In the genomic region with DNA sequence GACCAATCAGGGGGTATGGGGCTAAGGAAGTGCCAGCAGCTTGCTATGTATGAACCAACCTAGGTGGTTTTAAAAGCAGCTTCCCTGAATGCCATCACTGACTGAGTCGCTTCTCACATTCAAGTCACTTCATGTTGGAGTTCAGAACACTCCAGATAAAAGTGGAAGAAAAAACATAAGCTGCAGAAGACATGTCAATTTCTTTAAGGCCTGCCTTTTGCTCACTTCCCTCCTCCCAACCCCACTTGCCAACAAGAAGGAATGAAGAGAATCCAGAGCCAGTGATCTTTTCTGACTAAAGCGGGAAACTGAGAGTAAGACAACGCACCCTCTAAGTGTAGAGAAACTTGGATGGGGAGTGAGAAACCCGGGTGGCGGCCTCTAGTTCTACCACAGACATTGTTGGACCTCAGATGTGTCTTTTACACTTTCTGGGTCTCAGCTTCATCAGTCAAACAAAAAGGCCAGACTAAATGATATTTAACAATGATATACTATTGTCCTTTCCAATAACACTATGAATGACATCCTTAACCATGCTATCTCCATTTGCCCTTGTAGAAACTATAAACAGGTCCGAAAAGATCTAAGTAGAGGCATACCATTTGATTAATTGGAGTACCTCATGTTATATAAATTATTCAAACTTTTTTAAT, we compare ENCODE assay signal across 11 cellular contexts. TPM values are rescaled to one million over a fixed set of nuclear protein-coding genes. Genes with fewer than 3 reads are reported as not detected.
A peak's percentile ranks its signal among the peaks of the same experiment; 100 is the strongest.
DNase-seq lines count a peak whose midpoint lies in the region; ATAC-seq, FAIRE-seq and TF ChIP-seq lines count a peak whose summit lies in the region.
"Had no signal": no experiment of that assay in that cellular context is flagged by ENCODE, and none has a peak within 500 bp of the region (broad histone marks: within the 10 kb centered on the region; RNA-seq: fewer than 3 reads in every experiment).

No MANE protein-coding gene starts in this region.

- H2BK120ac ChIP-seq in mesenchymal stem cell (ENCODE audit: low read depth, low read length) = no peak overlapping the region

- no peaks in the 10 kb centered on the region for H3K27me3 Mint-ChIP-seq in stimulated activated naive CD8-positive, alpha-beta T cell treated with anti-CD3 and anti-CD28 coated beads, Interleukin-15, amount 100 ng/mL, for 72 hours
- H3K27me3 Mint-ChIP-seq in activated T-helper 2 cell treated with anti-CD3 and anti-CD28 coated beads, Interferon-gamma antibody, Interleukin-2, Interleukin-4, amounts not matched to agents 10 μg/mL and 5 μg/mL and 100 μg/mL, durations not matched to agents 14 hours and 24 hours and 36 hours (ENCODE audit: low read depth) = no peaks in the 10 kb centered on the region

- H3K36me3 ChIP-seq in mesenchymal stem cell (ENCODE audit: control insufficient read depth in 1 of 2, insufficient read depth in 2 of 2, low read depth in 1 of 2, low read length in 2 of 2) (peaks cover 0 to 3% of the 10 kb centered on the region in 2 experiments), WERI-Rb-1 (no peaks in the 10 kb centered on the region)

- ATAC-seq in stimulated activated naive CD8-positive, alpha-beta T cell treated with anti-CD3 and anti-CD28 coated beads, Interleukin-15, amount 100 ng/mL, for 72 hours = peak; percentile 45
- no peak for ATAC-seq in stimulated activated naive CD8-positive, alpha-beta T cell treated with anti-CD3 and anti-CD28 coated beads, Interleukin-15, Interleukin-2, amounts not matched to agents 100 U/mL and 50 U/mL, for 24 hours

- H3K9ac ChIP-seq in mesenchymal stem cell (ENCODE audit: low read length) = peak overlapping the region; percentile 56
- H3K9ac ChIP-seq: parathyroid adenoma had no signal

- no peak overlapping the region for H2BK15ac ChIP-seq in mesenchymal stem cell (ENCODE audit: low read depth, poor library complexity, severe bottlenecking)

- no peak for TF ChIP-seq POLR2A in GM12892 (IDR thresholded peaks at IDR 0.05; ENCODE audit: low read depth, low read length)

- TF ChIP-seq CTCF in WERI-Rb-1 (IDR thresholded peaks at IDR 0.05; ENCODE audit: low read depth, low read length) = no peak

- H2BK12ac ChIP-seq in mesenchymal stem cell (ENCODE audit: low read length in 2 of 2) = no peak overlapping the region

- H3K18ac ChIP-seq in mesenchymal stem cell (ENCODE audit: low read depth in 1 of 2, low read length in 2 of 2) = no peak overlapping the region

- no peak overlapping the region for H2AFZ ChIP-seq in mesenchymal stem cell (ENCODE audit: low read depth, low read length)
- H2AFZ ChIP-seq: parathyroid adenoma had no signal

- no peaks in the 10 kb centered on the region for H3K9me3 ChIP-seq in mesenchymal stem cell (ENCODE audit: control insufficient read depth, low read length)
- H3K9me3 ChIP-seq in WERI-Rb-1 (ENCODE audit: severe bottlenecking) = no peaks in the 10 kb centered on the region

- no peak for FAIRE-seq in GM12892 (lab: Jason Lieb, UNC)
- FAIRE-seq: urothelium cell line had no signal

- no peak overlapping the region for H2AK5ac ChIP-seq in mesenchymal stem cell (ENCODE audit: low read length, severe bottlenecking)

- no peak overlapping the region for H4K8ac ChIP-seq in mesenchymal stem cell (ENCODE audit: low read length)

- H3K14ac ChIP-seq in mesenchymal stem cell (ENCODE audit: low read length in 2 of 2) = no peak overlapping the region

- peak overlapping the region in 1 of 2 donors; percentile 56 for H3K4me3 Mint-ChIP-seq in stimulated activated naive CD8-positive, alpha-beta T cell treated with anti-CD3 and anti-CD28 coated beads, Interleukin-15, amount 100 ng/mL, for 72 hours
- no peak overlapping the region for H3K4me3 Mint-ChIP-seq in activated T-helper 2 cell treated with anti-CD3 and anti-CD28 coated beads, Interferon-gamma antibody, Interleukin-2, Interleukin-4, amounts not matched to agents 10 μg/mL and 5 μg/mL and 100 μg/mL, durations not matched to agents 14 hours and 24 hours and 36 hours (ENCODE audit: low read depth)

- H3K9me3 Mint-ChIP-seq in stimulated activated naive CD8-positive, alpha-beta T cell treated with anti-CD3 and anti-CD28 coated beads, Interleukin-15, amount 100 ng/mL, for 72 hours = no peaks in the 10 kb centered on the region
- H3K9me3 Mint-ChIP-seq in activated T-helper 2 cell treated with anti-CD3 and anti-CD28 coated beads, Interferon-gamma antibody, Interleukin-2, Interleukin-4, amounts not matched to agents 10 μg/mL and 5 μg/mL and 100 μg/mL, durations not matched to agents 14 hours and 24 hours and 36 hours = no peaks in the 10 kb centered on the region

- H3K27ac Mint-ChIP-seq in stimulated activated naive CD8-positive, alpha-beta T cell treated with anti-CD3 and anti-CD28 coated beads, Interleukin-15, amount 100 ng/mL, for 72 hours = peak overlapping the region in 1 of 2 donors; percentile 5
- peak overlapping the region; percentile 26 for H3K27ac Mint-ChIP-seq in activated T-helper 2 cell treated with anti-CD3 and anti-CD28 coated beads, Interferon-gamma antibody, Interleukin-2, Interleukin-4, amounts not matched to agents 10 μg/mL and 5 μg/mL and 100 μg/mL, durations not matched to agents 14 hours and 24 hours and 36 hours

- peaks cover 7% of the 10 kb centered on the region for H3K36me3 Mint-ChIP-seq in activated T-helper 2 cell treated with anti-CD3 and anti-CD28 coated beads, Interferon-gamma antibody, Interleukin-2, Interleukin-4, amounts not matched to agents 10 μg/mL and 5 μg/mL and 100 μg/mL, durations not matched to agents 14 hours and 24 hours and 36 hours (ENCODE audit: low read depth)

- 100% methylated on average over 5 of the region's 6 CpGs for WGBS in mesenchymal stem cell

- H3K4me1 Mint-ChIP-seq in stimulated activated naive CD8-positive, alpha-beta T cell treated with anti-CD3 and anti-CD28 coated beads, Interleukin-15, amount 100 ng/mL, for 72 hours = peaks cover 85% of the 10 kb centered on the region
- H3K4me1 Mint-ChIP-seq in activated T-helper 2 cell treated with anti-CD3 and anti-CD28 coated beads, Interferon-gamma antibody, Interleukin-2, Interleukin-4, amounts not matched to agents 10 μg/mL and 5 μg/mL and 100 μg/mL, durations not matched to agents 14 hours and 24 hours and 36 hours (ENCODE audit: low read depth) = peaks cover 73% of the 10 kb centered on the region

- intact Hi-C loops in activated T-helper 2 cell treated with anti-CD3 and anti-CD28 coated beads, Interferon-gamma antibody, Interleukin-2, Interleukin-4, amounts not matched to agents 10 μg/mL and 5 μg/mL and 100 μg/mL, durations not matched to agents 14 hours and 24 hours and 36 hours (cut with micrococcal nuclease) = no loop called here

- peak overlapping the region in 1 of 2 experiments; percentile 9 for H3K4me3 ChIP-seq in mesenchymal stem cell (ENCODE audit: insufficient read depth in 1 of 2, low read depth in 1 of 2, low read length in 2 of 2)
- no peak overlapping the region for H3K4me3 ChIP-seq in WERI-Rb-1 (ENCODE audit: low read depth, low read length)

- DNase-seq in stimulated activated naive CD8-positive, alpha-beta T cell treated with anti-CD3 and anti-CD28 coated beads, Interleukin-15, amount 100 ng/mL, for 72 hours = no peak
- DNase-seq in stimulated activated naive CD8-positive, alpha-beta T cell treated with anti-CD3 and anti-CD28 coated beads, Interleukin-15, Interleukin-2, amounts not matched to agents 100 U/mL and 50 U/mL, for 24 hours = no peak
- no peak for DNase-seq in activated T-helper 2 cell treated with anti-CD3 and anti-CD28 coated beads, Interferon-gamma antibody, Interleukin-2, Interleukin-4, amounts not matched to agents 10 μg/mL and 5 μg/mL and 100 μg/mL, durations not matched to agents 14 hours and 24 hours and 36 hours (ENCODE audit: low spot score)
- DNase-seq in mesenchymal stem cell (no peak), GM12892 (ENCODE audit: insufficient read length) (no peak), WERI-Rb-1 (no peak), kidney glomerular epithelial cell (lab: John Stamatoyannopoulos, UW) (no peak), SW 1271 (lab: John Stamatoyannopoulos, UW) (no peak)
- DNase-seq: NCI-H1930 had no signal

- no peaks in the 10 kb centered on the region for H3K27me3 ChIP-seq in mesenchymal stem cell (ENCODE audit: control insufficient read depth in 1 of 2, insufficient read depth in 1 of 2, low read length in 2 of 2)
- H3K27me3 ChIP-seq in WERI-Rb-1 (ENCODE audit: insufficient read depth, low read depth, severe bottlenecking) = no peaks in the 10 kb centered on the region

- peaks cover 5% of the 10 kb centered on the region for H3K79me1 ChIP-seq in mesenchymal stem cell (replicated peaks; ENCODE audit: low read length, poor library complexity, severe bottlenecking)

- H3K23ac ChIP-seq in mesenchymal stem cell (ENCODE audit: low read length in 2 of 2) = no peak overlapping the region

- H2BK5ac ChIP-seq in mesenchymal stem cell (ENCODE audit: low read depth, low read length, poor library complexity, severe bottlenecking) = no peak overlapping the region

- no peak overlapping the region for H3K4me2 ChIP-seq in mesenchymal stem cell (ENCODE audit: low read length, poor library complexity, severe bottlenecking)

- H3K4ac ChIP-seq in mesenchymal stem cell (ENCODE audit: low read depth in 1 of 2, low read length in 2 of 2) = no peak overlapping the region

- H3K27ac ChIP-seq in mesenchymal stem cell (ENCODE audit: low read length, poor library complexity, severe bottlenecking) (no peak overlapping the region), WERI-Rb-1 (no peak overlapping the region)
- H3K27ac ChIP-seq: parathyroid adenoma had no signal

- no peak overlapping the region for H4K91ac ChIP-seq in mesenchymal stem cell (ENCODE audit: low read length)

- H3K4me1 ChIP-seq in mesenchymal stem cell (ENCODE audit: control insufficient read depth, insufficient read depth, low read depth, low read length) = peaks cover 6% of the 10 kb centered on the region
- H3K4me1 ChIP-seq: parathyroid adenoma had no signal

RNA-seq across cellular contexts. Expression of a gene that starts 54.1 kb away (rescaled TPM):
- 19.7 and 21.6 TPM in 2 replicates for total RNA-seq in activated T-helper 2 cell treated with anti-CD3 and anti-CD28 coated beads, Interferon-gamma antibody, Interleukin-2, Interleukin-4, amounts not matched to agents 10 μg/mL and 5 μg/mL and 100 μg/mL, durations not matched to agents 14 hours and 24 hours and 36 hours
- 39.1 TPM for polyA plus RNA-seq in mesenchymal stem cell (2013, experiment 1 of 2)
- 38.8 TPM for polyA plus RNA-seq in mesenchymal stem cell (2013, experiment 2 of 2)
- 7.2 TPM for polyA plus RNA-seq in GM12892 (2012; ENCODE audit: missing spikeins)
